7 cellular contexts compared by ENCODE assay signal in genomic region chr7:22854158-22855048, GRCh38. TPM values are rescaled to one million over a fixed set of nuclear protein-coding genes. Genes with fewer than 3 reads are reported as not detected.
A peak's percentile ranks its signal among the peaks of the same experiment; 100 is the strongest.
DNase-seq lines count a peak whose midpoint lies in the region; ATAC-seq and TF ChIP-seq lines count a peak whose summit lies in the region.

No MANE protein-coding gene starts in this region.

- ATAC-seq in GM18498 (IDR thresholded peaks at IDR 0.05; ENCODE audit: unreplicated experiment) (peak; percentile 84), HG02571 (IDR thresholded peaks at IDR 0.05; ENCODE audit: unreplicated experiment) (peak; percentile 80)

- H3K27me3 ChIP-seq in breast epithelium, result no peaks in the 10 kb centered on the region

- TF ChIP-seq POLR2A in breast epithelium (IDR thresholded peaks at IDR 0.05), result peak; percentile 53

- H3K9me3 ChIP-seq in breast epithelium, result no peaks in the 10 kb centered on the region

- peak in 1 of 3 donors; percentile 22 for TF ChIP-seq CTCF in breast epithelium (IDR thresholded peaks at IDR 0.05)

- peak overlapping the region; percentile 98 to 99 for H3K27ac ChIP-seq in breast epithelium

- DNase-seq in MV-4-11 (lab: John Stamatoyannopoulos, UW), result peak; percentile 83
- DNase-seq in UCSD-AML1 (lab: John Stamatoyannopoulos, UW; ENCODE audit: unreplicated experiment), result peak; percentile 74
- peak; percentile 66 to 79 for DNase-seq in breast epithelium (ENCODE audit: low spot score in 2 of 2)
- DNase-seq in iris pigment epithelial cell (ENCODE audit: low read depth), result peak; percentile 92
- peak; percentile 56 to 80 (median 64) for DNase-seq in stimulated activated CD4-positive, alpha-beta T cell treated with anti-CD3 and anti-CD28 coated beads, Interleukin-12 subunit alpha, Interleukin-12 subunit beta, amount 100 ng/mL, for 48 hours (ENCODE audit: low read depth in 2 of 3, low spot score in 1 of 3)

- H3K4me1 ChIP-seq in breast epithelium, result peaks cover 0 to 4% of the 10 kb centered on the region in 2 donors

- intact Hi-C loops in breast epithelium (cut with DNase I; ENCODE audit: low total_unique reads), result no loop called here

- H3K36me3 ChIP-seq in breast epithelium, result no peaks in the 10 kb centered on the region

- peak overlapping the region; percentile 70 to 97 (median 84) for H3K4me3 ChIP-seq in breast epithelium

RNA-seq across cellular contexts. Expression of gene TOMM7, which starts 31.8 kb away (rescaled TPM):
- 100 to 1,000 TPM; 191 to 304 (median 210) TPM for total RNA-seq in breast epithelium

Comparison
In these comparisons a context has a peak if more than half of its experiments do, and no peak if none do; other contexts are left out.
1. Peak in every context shown above with its lines: DNase-seq, ATAC-seq, H3K4me3 ChIP-seq and H3K27ac ChIP-seq.